Comparison of ENCODE assay signal across 34 cellular contexts in the genomic region with DNA sequence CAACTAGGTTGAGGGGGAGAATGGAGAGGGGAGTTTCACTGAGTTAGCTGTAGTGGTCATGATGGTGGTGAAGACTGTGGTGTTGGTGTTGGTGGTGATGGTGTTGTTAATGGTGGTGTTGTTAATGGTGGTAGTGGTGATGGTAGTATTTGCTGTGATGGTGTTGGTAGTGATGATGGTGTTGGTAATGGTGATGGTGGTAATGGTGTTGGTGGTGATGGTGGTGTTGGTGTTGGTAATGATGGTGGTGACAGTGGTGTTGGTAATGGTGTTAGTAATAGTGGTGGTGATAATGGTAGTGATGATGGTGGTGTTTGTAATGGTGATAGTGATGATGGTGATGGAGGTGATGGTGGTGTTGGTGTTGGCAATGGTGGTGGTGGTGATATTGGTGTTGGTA. TPM values are rescaled to one million over a fixed set of nuclear protein-coding genes. Genes with fewer than 3 reads are reported as not detected.
"Had no signal": no experiment of that assay in that cellular context is flagged by ENCODE, and none has a peak within 500 bp of the region (broad histone marks: within the 10 kb centered on the region; RNA-seq: fewer than 3 reads in every experiment).

No MANE protein-coding gene starts in this region.

- H3K9me3 ChIP-seq: ascending aorta, colonic mucosa, thyroid gland had no signal

- H3K36me3 ChIP-seq: cardiac muscle cell, colonic mucosa had no signal

- DNase-seq: activated CD4-positive, alpha-beta T cell treated with anti-CD3 and anti-CD28 coated beads for 48 hours; activated CD4-positive, alpha-beta T cell treated with anti-CD3 and anti-CD28 coated beads, Interleukin-2, amount 50 U/mL, for 48 hours; activated CD8-positive, alpha-beta memory T cell treated with anti-CD3 and anti-CD28 coated beads for 24 hours; activated effector memory CD4-positive, alpha-beta T cell treated with anti-CD3 and anti-CD28 coated beads, Interleukin-2, amount 50 U/mL, for 16 hours; activated naive CD4-positive, alpha-beta T cell treated with anti-CD3 and anti-CD28 coated beads for 36 hours; activated naive CD8-positive, alpha-beta T cell treated with anti-CD3 and anti-CD28 coated beads for 36 hours; cerebellar nuclear complex; colonic mucosa; dorsolateral prefrontal cortex; effector memory CD4-positive, alpha-beta T cell; foreskin fibroblast; head of caudate nucleus; hypothalamus; midbrain; naive thymus-derived CD4-positive, alpha-beta T cell; posterior cingulate gyrus; right cardiac atrium; stimulated activated CD4-positive, alpha-beta T cell treated with anti-CD3 and anti-CD28 coated beads, Interleukin-2, amount 100 ng/mL, for 48 hours; stimulated activated naive CD8-positive, alpha-beta T cell treated with anti-CD3 and anti-CD28 coated beads, Interleukin-15, amount 100 ng/mL, for 72 hours; substantia nigra; SW 1271; T-helper 9 cell; thyroid gland had no signal

- H3K4me3 ChIP-seq: ascending aorta, cardiac muscle cell, colonic mucosa, dorsolateral prefrontal cortex, thyroid gland had no signal

- H3K4me1 Mint-ChIP-seq: activated naive CD8-positive, alpha-beta T cell treated with anti-CD3 and anti-CD28 coated beads for 36 hours; brain; naive thymus-derived CD4-positive, alpha-beta T cell; stimulated activated naive CD8-positive, alpha-beta T cell treated with anti-CD3 and anti-CD28 coated beads, Interleukin-15, amount 100 ng/mL, for 72 hours had no signal

- H3K27ac ChIP-seq: ascending aorta, cardiac muscle cell, colonic mucosa, dorsolateral prefrontal cortex, thyroid gland, VCaP had no signal

- H3K27ac Mint-ChIP-seq: activated naive CD4-positive, alpha-beta T cell treated with anti-CD3 and anti-CD28 coated beads for 36 hours; activated naive CD8-positive, alpha-beta T cell treated with anti-CD3 and anti-CD28 coated beads for 36 hours; naive thymus-derived CD4-positive, alpha-beta T cell; stimulated activated naive CD8-positive, alpha-beta T cell treated with anti-CD3 and anti-CD28 coated beads, Interleukin-15, amount 100 ng/mL, for 72 hours; T-helper 1 cell treated with Interleukin-12 subunit alpha and Interleukin-12 subunit beta and Interleukin-4 antibody, amounts not matched to agents 30 μg/mL and 1 μg/mL, for 36 hours had no signal

- FAIRE-seq: endothelial cell of umbilical vein, TTC549 had no signal

- H3K4me1 ChIP-seq: colonic mucosa had no signal

- ATAC-seq: activated CD4-positive, CD25-positive, alpha-beta regulatory T cell treated with anti-CD3 and anti-CD28 coated beads, Interleukin-2, amount 50 U/mL, for 24 hours; naive thymus-derived CD4-positive, alpha-beta T cell; right cardiac atrium; stimulated activated naive CD8-positive, alpha-beta T cell treated with anti-CD3 and anti-CD28 coated beads, Interleukin-15, amount 100 ng/mL, for 72 hours had no signal

- H3K4me3 Mint-ChIP-seq: activated naive CD4-positive, alpha-beta T cell treated with anti-CD3 and anti-CD28 coated beads for 36 hours; activated naive CD8-positive, alpha-beta T cell treated with anti-CD3 and anti-CD28 coated beads for 36 hours; naive thymus-derived CD4-positive, alpha-beta T cell; stimulated activated naive CD8-positive, alpha-beta T cell treated with anti-CD3 and anti-CD28 coated beads, Interleukin-15, amount 100 ng/mL, for 72 hours; T-helper 1 cell treated with Interleukin-12 subunit alpha and Interleukin-12 subunit beta and Interleukin-4 antibody, amounts not matched to agents 30 μg/mL and 1 μg/mL, for 36 hours had no signal

- H3K27me3 ChIP-seq: ascending aorta, cardiac muscle cell, colonic mucosa, dorsolateral prefrontal cortex, thyroid gland had no signal

RNA-seq across cellular contexts. Expression of a gene that starts 22.6 kb away (rescaled TPM):
- polyA plus RNA-seq: naive thymus-derived CD4-positive, alpha-beta T cell had no signal

RNA-seq across cellular contexts. Expression of a gene that starts 45.6 kb away (rescaled TPM):
- total RNA-seq: activated naive CD8-positive, alpha-beta T cell treated with anti-CD3 and anti-CD28 coated beads for 36 hours; endothelial cell of umbilical vein; kidney epithelial cell; osteoblast; skeletal muscle tissue had no signal
- polyA plus RNA-seq: naive thymus-derived CD4-positive, alpha-beta T cell had no signal
